Comparison of ENCODE assay signal across 1 cellular context in the genomic region with DNA sequence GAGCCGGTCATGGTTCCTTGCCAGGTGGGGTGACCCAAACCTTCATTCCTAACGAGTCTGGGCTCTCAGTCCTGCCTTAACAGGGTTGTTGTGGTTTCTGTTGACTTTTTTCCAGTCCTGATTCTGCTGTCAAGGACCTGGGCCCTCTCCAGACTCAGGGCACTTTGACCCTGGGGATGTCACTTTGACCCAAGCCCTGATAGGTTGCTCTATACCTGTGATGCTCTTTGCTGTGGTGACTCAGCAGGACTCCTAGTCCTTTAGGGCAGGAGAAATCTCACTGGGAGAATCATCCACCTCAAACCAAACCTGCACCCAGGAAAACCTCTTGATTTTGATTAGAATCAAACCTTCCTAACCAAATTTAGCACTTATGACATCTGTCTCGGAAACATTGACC.
A peak's percentile ranks its signal among the peaks of the same experiment; 100 is the strongest.
TF ChIP-seq lines count a peak whose summit lies in the region.

No MANE protein-coding gene starts in this region.

TF ChIP-seq in HepG2, 621 proteins besides CTCF, POLR2A, EP300 and RAD21 (continued from another document):
- TF ChIP-seq, protein P1, sequence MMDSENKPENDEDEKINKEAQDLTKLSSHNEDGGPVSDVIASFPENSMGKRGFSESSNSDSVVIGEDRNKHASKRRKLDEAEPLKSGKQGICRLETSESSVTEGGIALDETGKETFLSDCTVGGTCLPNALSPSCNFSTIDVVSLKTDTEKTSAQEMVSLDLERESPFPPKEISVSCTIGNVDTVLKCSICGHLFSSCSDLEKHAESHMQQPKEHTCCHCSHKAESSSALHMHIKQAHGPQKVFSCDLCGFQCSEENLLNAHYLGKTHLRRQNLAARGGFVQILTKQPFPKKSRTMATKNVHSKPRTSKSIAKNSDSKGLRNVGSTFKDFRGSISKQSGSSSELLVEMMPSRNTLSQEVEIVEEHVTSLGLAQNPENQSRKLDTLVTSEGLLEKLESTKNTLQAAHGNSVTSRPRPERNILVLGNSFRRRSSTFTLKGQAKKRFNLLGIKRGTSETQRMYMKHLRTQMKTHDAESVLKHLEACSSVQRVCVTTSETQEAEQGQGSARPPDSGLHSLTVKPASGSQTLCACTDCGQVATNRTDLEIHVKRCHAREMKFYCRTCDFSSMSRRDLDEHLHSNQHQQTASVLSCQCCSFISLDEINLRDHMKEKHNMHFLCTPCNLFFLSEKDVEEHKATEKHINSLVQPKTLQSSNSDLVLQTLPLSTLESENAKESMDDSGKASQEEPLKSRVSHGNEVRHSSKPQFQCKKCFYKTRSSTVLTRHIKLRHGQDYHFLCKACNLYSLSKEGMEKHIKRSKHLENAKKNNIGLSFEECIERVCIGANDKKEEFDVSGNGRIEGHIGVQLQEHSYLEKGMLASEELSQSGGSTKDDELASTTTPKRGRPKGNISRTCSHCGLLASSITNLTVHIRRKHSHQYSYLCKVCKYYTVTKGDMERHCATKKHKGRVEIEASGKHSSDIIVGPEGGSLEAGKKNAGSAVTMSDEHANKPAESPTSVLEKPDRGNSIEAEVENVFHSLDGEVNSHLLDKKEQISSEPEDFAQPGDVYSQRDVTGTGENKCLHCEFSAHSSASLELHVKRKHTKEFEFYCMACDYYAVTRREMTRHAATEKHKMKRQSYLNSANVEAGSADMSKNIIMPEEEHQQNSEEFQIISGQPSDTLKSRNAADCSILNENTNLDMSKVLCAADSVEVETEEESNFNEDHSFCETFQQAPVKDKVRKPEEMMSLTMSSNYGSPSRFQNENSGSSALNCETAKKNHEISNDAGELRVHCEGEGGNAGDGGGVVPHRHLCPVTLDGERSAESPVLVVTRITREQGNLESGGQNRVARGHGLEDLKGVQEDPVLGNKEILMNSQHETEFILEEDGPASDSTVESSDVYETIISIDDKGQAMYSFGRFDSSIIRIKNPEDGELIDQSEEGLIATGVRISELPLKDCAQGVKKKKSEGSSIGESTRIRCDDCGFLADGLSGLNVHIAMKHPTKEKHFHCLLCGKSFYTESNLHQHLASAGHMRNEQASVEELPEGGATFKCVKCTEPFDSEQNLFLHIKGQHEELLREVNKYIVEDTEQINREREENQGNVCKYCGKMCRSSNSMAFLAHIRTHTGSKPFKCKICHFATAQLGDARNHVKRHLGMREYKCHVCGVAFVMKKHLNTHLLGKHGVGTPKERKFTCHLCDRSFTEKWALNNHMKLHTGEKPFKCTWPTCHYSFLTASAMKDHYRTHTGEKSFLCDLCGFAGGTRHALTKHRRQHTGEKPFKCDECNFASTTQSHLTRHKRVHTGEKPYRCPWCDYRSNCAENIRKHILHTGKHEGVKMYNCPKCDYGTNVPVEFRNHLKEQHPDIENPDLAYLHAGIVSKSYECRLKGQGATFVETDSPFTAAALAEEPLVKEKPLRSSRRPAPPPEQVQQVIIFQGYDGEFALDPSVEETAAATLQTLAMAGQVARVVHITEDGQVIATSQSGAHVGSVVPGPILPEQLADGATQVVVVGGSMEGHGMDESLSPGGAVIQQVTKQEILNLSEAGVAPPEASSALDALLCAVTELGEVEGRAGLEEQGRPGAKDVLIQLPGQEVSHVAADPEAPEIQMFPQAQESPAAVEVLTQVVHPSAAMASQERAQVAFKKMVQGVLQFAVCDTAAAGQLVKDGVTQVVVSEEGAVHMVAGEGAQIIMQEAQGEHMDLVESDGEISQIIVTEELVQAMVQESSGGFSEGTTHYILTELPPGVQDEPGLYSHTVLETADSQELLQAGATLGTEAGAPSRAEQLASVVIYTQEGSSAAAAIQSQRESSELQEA (CRISPR knock-in tag; IDR thresholded peaks at IDR 0.05; ENCODE audit: not compliant biosample characterization), result no peak
- TF ChIP-seq MAFK (conservative IDR thresholded peaks at IDR 0.05 in 1 of 2, IDR thresholded peaks at IDR 0.05 in 1 of 2; ENCODE audit: low read length in 2 of 2), result 0 out of 4 replicates have a peak, but pooled peaks of 1 of the 2 experiments have one; percentile 35
- TF ChIP-seq, protein P2, sequence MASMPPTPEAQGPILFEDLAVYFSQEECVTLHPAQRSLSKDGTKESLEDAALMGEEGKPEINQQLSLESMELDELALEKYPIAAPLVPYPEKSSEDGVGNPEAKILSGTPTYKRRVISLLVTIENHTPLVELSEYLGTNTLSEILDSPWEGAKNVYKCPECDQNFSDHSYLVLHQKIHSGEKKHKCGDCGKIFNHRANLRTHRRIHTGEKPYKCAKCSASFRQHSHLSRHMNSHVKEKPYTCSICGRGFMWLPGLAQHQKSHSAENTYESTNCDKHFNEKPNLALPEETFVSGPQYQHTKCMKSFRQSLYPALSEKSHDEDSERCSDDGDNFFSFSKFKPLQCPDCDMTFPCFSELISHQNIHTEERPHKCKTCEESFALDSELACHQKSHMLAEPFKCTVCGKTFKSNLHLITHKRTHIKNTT (CRISPR knock-in tag; IDR thresholded peaks at IDR 0.05), result no peak
- 0 out of 2 replicates have a peak, but pooled peaks have one; percentile 21 for TF ChIP-seq ZSCAN25 (CRISPR knock-in tag; IDR thresholded peaks at IDR 0.05)
- TF ChIP-seq ZFY (CRISPR knock-in tag; IDR thresholded peaks at IDR 0.05), result 0 out of 2 replicates have a peak, but pooled peaks have one; percentile 32
